In the genomic region with DNA sequence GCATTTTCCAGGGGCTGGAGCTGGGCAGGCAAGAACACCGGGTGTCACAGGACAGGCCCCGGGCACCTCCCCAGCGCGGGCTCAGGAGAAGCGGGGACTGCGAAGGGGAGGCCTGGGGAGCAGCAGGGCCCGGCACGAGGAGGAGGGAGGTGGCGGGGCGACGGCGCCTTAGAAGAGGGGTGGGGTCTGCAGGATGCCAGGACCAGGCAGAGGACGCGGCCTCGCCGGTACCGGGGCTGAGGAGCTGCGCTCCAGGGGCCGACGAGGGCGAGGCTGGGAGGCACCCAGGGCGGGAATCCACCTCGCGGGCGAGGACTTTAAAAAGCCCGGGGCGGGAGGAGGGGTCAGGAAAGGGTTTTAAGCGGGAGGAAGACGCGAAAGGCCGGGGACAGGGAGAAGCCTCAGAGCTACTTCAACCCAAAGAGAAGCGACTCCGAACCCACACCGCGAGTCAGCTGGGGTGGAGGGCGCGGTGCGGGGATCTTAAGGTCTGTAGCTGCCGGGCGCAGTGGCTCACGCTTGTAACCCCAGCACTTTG, we compare ENCODE assay signal across 1 cellular context.
TF ChIP-seq lines count a peak whose summit lies in the region.

No MANE protein-coding gene starts in this region.

TF ChIP-seq in endothelial cell of umbilical vein, 7 proteins besides CTCF, POLR2A, EP300 and RAD21 (continued from another document):
- no peak for TF ChIP-seq GATA2 (IDR thresholded peaks at IDR 0.05; ENCODE audit: insufficient read depth, insufficient read length, low read depth, low read length)
- TF ChIP-seq EZH2 (IDR thresholded peaks at IDR 0.05; ENCODE audit: borderline replicate concordance, low read depth, low read length, severe bottlenecking): no peak
- no peak for TF ChIP-seq POLR2AphosphoS5 (IDR thresholded peaks at IDR 0.05; ENCODE audit: insufficient read depth, low read depth, low read length)
- TF ChIP-seq, protein P1, sequence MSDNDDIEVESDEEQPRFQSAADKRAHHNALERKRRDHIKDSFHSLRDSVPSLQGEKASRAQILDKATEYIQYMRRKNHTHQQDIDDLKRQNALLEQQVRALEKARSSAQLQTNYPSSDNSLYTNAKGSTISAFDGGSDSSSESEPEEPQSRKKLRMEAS (IDR thresholded peaks at IDR 0.05; ENCODE audit: insufficient read depth, insufficient read length): no peak
- TF ChIP-seq FOS (IDR thresholded peaks at IDR 0.05; ENCODE audit: borderline replicate concordance, insufficient read depth, low read length): no peak
